In the genomic region with DNA sequence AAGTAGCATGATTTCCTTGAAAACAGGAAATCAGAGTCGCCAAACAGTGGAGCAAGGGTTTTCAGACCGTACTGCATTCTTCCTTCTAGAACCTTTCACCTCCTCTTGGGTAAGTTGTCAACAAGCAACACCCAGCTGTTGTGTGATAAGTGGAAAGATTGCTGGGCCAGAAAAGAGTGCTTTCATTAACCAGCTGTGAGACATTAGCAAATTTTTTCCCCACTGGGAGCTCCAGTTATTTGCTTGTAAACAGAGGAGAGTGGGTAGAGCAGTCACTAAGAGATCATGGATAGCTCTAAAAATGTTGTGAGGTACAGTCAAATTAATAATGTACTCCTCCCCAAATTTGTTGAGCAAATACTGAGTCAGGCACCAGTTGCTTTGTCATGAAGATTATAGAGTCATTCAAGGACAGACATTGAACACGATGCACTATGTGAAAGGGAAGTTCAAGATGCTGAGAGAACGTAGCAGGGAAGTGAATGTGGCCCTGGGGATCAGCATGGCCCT, we compare ENCODE assay signal across 9 cellular contexts. TPM values are rescaled to one million over a fixed set of nuclear protein-coding genes. Genes with fewer than 3 reads are reported as not detected.
DNase-seq lines count a peak whose midpoint lies in the region; ATAC-seq and TF ChIP-seq lines count a peak whose summit lies in the region.
"Had no signal": no experiment of that assay in that cellular context is flagged by ENCODE, and none has a peak within 500 bp of the region (broad histone marks: within the 10 kb centered on the region; RNA-seq: fewer than 3 reads in every experiment).

No MANE protein-coding gene starts in this region.

- H3K36me3 Mint-ChIP-seq in CD14-positive monocyte, result peaks cover 3 to 5% of the 10 kb centered on the region in 2 donors
- H3K36me3 Mint-ChIP-seq in HFFc6 (ENCODE audit: low read depth), result no peaks in the 10 kb centered on the region

- DNase-seq in CD14-positive monocyte (ENCODE audit: low spot score), result peak; percentile 81
- no peak for DNase-seq in HFFc6
- no peak for DNase-seq in Peyer's patch
- DNase-seq in lung (ENCODE audit: low spot score), result no peak
- DNase-seq in RPMI8226, result no peak
- DNase-seq in cortex of kidney (lab: John Stamatoyannopoulos, UW), result no peak
- DNase-seq in NCI-H524 treated with DMSO at 0.1 percent for 48 hours (lab: John Stamatoyannopoulos, UW), result no peak

- H3K4me3 ChIP-seq in Peyer's patch (no peak overlapping the region), lung (no peak overlapping the region)

- peaks cover 78% of the 10 kb centered on the region for H3K4me1 Mint-ChIP-seq in CD14-positive monocyte
- H3K4me1 Mint-ChIP-seq in HFFc6 (ENCODE audit: low read depth), result peaks cover 40% of the 10 kb centered on the region

- H3K27me3 ChIP-seq in Peyer's patch, result no peaks in the 10 kb centered on the region
- H3K27me3 ChIP-seq in lung (ENCODE audit: control insufficient read depth, insufficient read depth), result no peaks in the 10 kb centered on the region

- TF ChIP-seq CTCF in CD14-positive monocyte (IDR thresholded peaks at IDR 0.05) (no peak), HFFc6 (IDR thresholded peaks at IDR 0.05) (no peak), Peyer's patch (IDR thresholded peaks at IDR 0.05) (no peak), lung (IDR thresholded peaks at IDR 0.05; ENCODE audit: control extremely low read depth, extremely low read depth) (no peak)

- H3K9me3 ChIP-seq in Peyer's patch (no peaks in the 10 kb centered on the region), lung (ENCODE audit: control insufficient read depth in 2 of 2, insufficient read depth in 1 of 2, low read length in 1 of 2) (peaks cover 0 to 4% of the 10 kb centered on the region in 2 donors)

- peak; percentile 49 for ATAC-seq in lung (ENCODE audit: insufficient read depth, low FRiP score)
- no peak for ATAC-seq in GM19328 (IDR thresholded peaks at IDR 0.05; ENCODE audit: unreplicated experiment)

- H3K36me3 ChIP-seq in Peyer's patch (no peaks in the 10 kb centered on the region), lung (ENCODE audit: control insufficient read depth in 2 of 2, insufficient read depth in 2 of 2, low read length in 2 of 2) (no peaks in the 10 kb centered on the region)

- H3K4me3 Mint-ChIP-seq in CD14-positive monocyte (peak overlapping the region; percentile 74 to 76), HFFc6 (peak overlapping the region; percentile 22; the same call in 1 of the 2 replicates)

- peak overlapping the region; percentile 96 to 99 (median 98) for H3K27ac Mint-ChIP-seq in CD14-positive monocyte
- H3K27ac Mint-ChIP-seq in HFFc6, result no peak overlapping the region

- H3K4me1 ChIP-seq in Peyer's patch (peaks cover 0 to 8% (median 0%) of the 10 kb centered on the region in 4 donors), lung (ENCODE audit: control insufficient read depth in 2 of 2, insufficient read depth in 2 of 2, low read length in 2 of 2) (no peaks in the 10 kb centered on the region)

- 9 to 18% methylated on average over 4 of the region's 4 CpGs for WGBS in lung, 2 donors

- no peak for TF ChIP-seq POLR2A in Peyer's patch (IDR thresholded peaks at IDR 0.05)

- intact Hi-C loops in CD14-positive monocyte (cut with micrococcal nuclease), result loop anchor here in 1 of 2 donors (2.0 to 5.0 kb wide), 2 partner anchors 16 to 48 kb away; no protein-coding TSS in a partner anchor

- H3K27me3 Mint-ChIP-seq in CD14-positive monocyte (ENCODE audit: low read depth in 3 of 3) (peaks cover 0 to 1% (median 0%) of the 10 kb centered on the region in 3 donors), HFFc6 (ENCODE audit: insufficient read depth) (peaks cover 4% of the 10 kb centered on the region)

- H3K9me3 Mint-ChIP-seq in CD14-positive monocyte (peaks cover 0 to 5% (median 0%) of the 10 kb centered on the region in 7 donors), HFFc6 (no peaks in the 10 kb centered on the region)

- H3K27ac ChIP-seq in Peyer's patch (peak overlapping the region in 3 of 4 donors; percentile 18 to 70 (median 58)), lung (ENCODE audit: low read depth in 1 of 2, low read length in 1 of 2) (peak overlapping the region; percentile 30 to 79)

RNA-seq across cellular contexts. Expression of a gene that starts 11.7 kb away (rescaled TPM):
- 100 to 1,000 TPM; 691 to 971 TPM for polyA plus RNA-seq in CD14-positive monocyte
- total RNA-seq in HFFc6 (2021; fragmentation: NEBNext Ultra II Directional; extraction: Animal tissue kit (Norgen Biotek cat#: 25700)), result not detected
- total RNA-seq in Peyer's patch, result 10 to 100 TPM in 1 of 4 donors, 1 to 10 TPM in 3; 3.5 to 51.2 (median 6.0) TPM
- 10 to 100 TPM; 28.1 to 45.6 TPM for total RNA-seq in lung
- 10 to 100 TPM in 1 of 2 donors, 1 to 10 TPM in 1; 7.0 to 63.5 TPM for polyA plus RNA-seq in lung
- total RNA-seq: Daoy had no signal

RNA-seq across cellular contexts. Expression of a gene that starts 52.5 kb away (rescaled TPM):
- polyA plus RNA-seq in CD14-positive monocyte, result 1 to 10 TPM; 1.1 to 1.9 TPM
- total RNA-seq in HFFc6 (2021; fragmentation: NEBNext Ultra II Directional; extraction: Animal tissue kit (Norgen Biotek cat#: 25700)), result 1 to 10 TPM; 3.2 to 4.6 (median 4.1) TPM
- 10 to 100 TPM; 41.3 to 93.8 (median 60.9) TPM for total RNA-seq in Peyer's patch
- total RNA-seq in lung, result 10 to 100 TPM; 44.6 to 51.6 TPM
- 10 to 100 TPM; 14.7 to 25.0 TPM for polyA plus RNA-seq in lung
- total RNA-seq: Daoy had no signal

Comparison
In these comparisons a context has a peak if more than half of its experiments do, and no peak if none do; other contexts are left out.
1. RNA of a gene that starts 11.7 kb away (total RNA-seq): 28.1 to 45.6 TPM in lung and 3.5 to 51.2 TPM in Peyer's patch; not detected in HFFc6; every median in the first group is over 4 times any median in the second.
2. RNA of a gene that starts 52.5 kb away (total RNA-seq): 41.3 to 93.8 TPM in Peyer's patch and 44.6 to 51.6 TPM in lung; 3.2 to 4.6 TPM in HFFc6; every median in the first group is over 4 times any median in the second.